35 cellular contexts compared by ENCODE assay signal in the genomic region with DNA sequence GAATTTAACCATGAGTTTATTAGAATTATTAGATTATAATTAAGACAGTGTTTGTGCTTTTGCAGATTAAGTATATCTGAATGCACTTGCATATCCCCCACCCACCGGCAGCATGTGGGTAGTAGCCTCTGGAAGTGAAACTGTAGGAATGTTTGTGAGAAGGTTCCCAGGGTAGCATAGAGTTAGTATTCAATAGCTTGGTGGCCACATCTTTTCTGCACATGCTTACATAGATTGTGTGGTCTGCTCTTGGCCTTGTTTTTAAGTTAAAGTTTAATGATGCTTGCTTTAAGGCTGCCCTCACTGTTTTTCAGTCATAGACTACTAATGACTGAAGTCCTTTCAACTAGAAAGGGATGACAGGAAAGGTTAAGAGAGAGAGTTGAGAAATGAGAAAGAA.
DNase-seq lines count a peak whose midpoint lies in the region; ATAC-seq, FAIRE-seq and TF ChIP-seq lines count a peak whose summit lies in the region.
"Had no signal": no experiment of that assay in that cellular context is flagged by ENCODE, and none has a peak within 500 bp of the region (broad histone marks: within the 10 kb centered on the region; RNA-seq: fewer than 3 reads in every experiment).

No MANE protein-coding gene starts in this region.

- H3K56ac ChIP-seq in H1 (replicated peaks; ENCODE audit: insufficient read length, low read depth, low read length): no peak overlapping the region

- H3K14ac ChIP-seq in H1 (ENCODE audit: insufficient read length): no peak overlapping the region

- no peak for FAIRE-seq in H1 (lab: Jason Lieb, UNC)
- FAIRE-seq: H54 had no signal

- POLR2A ChIA-PET in H1 (lab: Charles Lee; ENCODE audit: partially characterized antibody): no interaction called here

- no peak overlapping the region for H2BK12ac ChIP-seq in H1 (ENCODE audit: low read depth, low read length)

- no peak for ATAC-seq in Right ventricle myocardium superior (ENCODE audit: poor library complexity)
- no peak for ATAC-seq in HG02678 (IDR thresholded peaks at IDR 0.05; ENCODE audit: unreplicated experiment)
- no peak for ATAC-seq in HG03378 (IDR thresholded peaks at IDR 0.05; ENCODE audit: unreplicated experiment)
- ATAC-seq in GM18505 (IDR thresholded peaks at IDR 0.05; ENCODE audit: unreplicated experiment): no peak
- ATAC-seq: activated T-helper 17 cell treated with anti-CD3 and anti-CD28 coated beads, Interleukin-2, amount 50 U/mL, for 72 hours; lower lobe of right lung; mucosa of descending colon; natural killer cell; Panc1; stimulated activated memory B cell treated with anti-CD40 and anti-IgM and Interleukin-4, amounts not matched to agents 10 μg/mL and 1 μg/mL and 100 μg/mL, for 72 hours had no signal

- H3K79me2 ChIP-seq in H1 (ENCODE audit: control insufficient read depth in 1 of 2, insufficient read depth in 2 of 2, low read length in 2 of 2): peaks cover 0 to 36% of the 10 kb centered on the region in 2 experiments; a peak in 2 of 4 replicates

- H3K9me3 ChIP-seq in cardiac muscle cell (ENCODE audit: low read depth) (no peaks in the 10 kb centered on the region), H1 (ENCODE audit: insufficient read depth in 2 of 2, low read depth in 1 of 2, low read length in 1 of 2) (no peaks in the 10 kb centered on the region)
- H3K9me3 ChIP-seq: colonic mucosa, lower lobe of right lung, mucosa of descending colon, ovary had no signal

- no peaks in the 10 kb centered on the region for H3K27me3 ChIP-seq in cardiac muscle cell
- peaks cover 0 to 2% (median 0%) of the 10 kb centered on the region in 4 experiments; a peak in 1 of 7 replicates for H3K27me3 ChIP-seq in H1 (replicated peaks in 1 of 4; ENCODE audit: control insufficient read depth in 3 of 4, extremely low read depth in 1 of 4, insufficient read depth in 3 of 4, low read length in 3 of 4)
- H3K27me3 ChIP-seq: colonic mucosa, ovary had no signal

- H4K8ac ChIP-seq in H1 (ENCODE audit: extremely low read depth, insufficient read depth, low read length): no peak overlapping the region

- H3K79me1 ChIP-seq in H1 (ENCODE audit: low read depth, low read length): no peaks in the 10 kb centered on the region; the same call in 1 of the 2 replicates

- H2BK15ac ChIP-seq in H1 (ENCODE audit: low read length): no peak overlapping the region

- no peak overlapping the region for H2BK5ac ChIP-seq in H1 (ENCODE audit: low read depth, low read length)

- WGBS in H1 (ENCODE audit: extremely low coverage in 1 of 2, insufficient coverage in 1 of 2, insufficient read length in 1 of 2, insufficient replicate concordance in 2 of 2, low coverage in 1 of 2, low lambda C conversion rate in 2 of 2, missing lambda C conversion rate in 1 of 2), 2 experiments: 50% methylated on average over 1 of the region's 1 CpG; no CpG with 5 or more reads in 1 of the 2 experiments

- H3K9ac ChIP-seq in H1 (replicated peaks in 1 of 4; ENCODE audit: extremely low read depth in 1 of 4, low read depth in 3 of 4, low read length in 3 of 4): no peak overlapping the region

- no peaks in the 10 kb centered on the region for H4K20me1 ChIP-seq in H1 (replicated peaks in 1 of 2; ENCODE audit: control insufficient read depth in 1 of 2, insufficient read depth in 2 of 2, low read length in 2 of 2)

- no peak for TF ChIP-seq RAD21 in H1 (IDR thresholded peaks at IDR 0.05 in 1 of 2, conservative IDR thresholded peaks at IDR 0.05 in 1 of 2; ENCODE audit: low read depth in 2 of 2, low read length in 2 of 2)

- H3K4me1 ChIP-seq in cardiac muscle cell (ENCODE audit: low read depth): peaks cover 61% of the 10 kb centered on the region
- peaks cover 4 to 20% (median 17%) of the 10 kb centered on the region in 4 experiments; a peak in 6 of 7 replicates for H3K4me1 ChIP-seq in H1 (replicated peaks in 1 of 4; ENCODE audit: control insufficient read depth in 3 of 4, insufficient read depth in 4 of 4, low read length in 3 of 4)
- H3K4me1 ChIP-seq: colonic mucosa, lower lobe of right lung had no signal

- TF ChIP-seq POLR2A in H1 (IDR thresholded peaks at IDR 0.05; ENCODE audit: control extremely low read depth in 1 of 2, low read depth in 2 of 2, low read length in 2 of 2): no peak
- no peak for TF ChIP-seq POLR2A in GM18505 (IDR thresholded peaks at IDR 0.05; ENCODE audit: borderline replicate concordance, extremely low read depth, insufficient read depth, insufficient read length)

- no peaks in the 10 kb centered on the region for H3K23me2 ChIP-seq in H1 (ENCODE audit: low read depth, low read length)

- no peak overlapping the region for H2AK5ac ChIP-seq in H1 (ENCODE audit: low read depth, low read length)

- H2AFZ ChIP-seq in H1 (ENCODE audit: low read length): no peak overlapping the region

- no peak overlapping the region for H3K4me3 ChIP-seq in cardiac muscle cell
- H3K4me3 ChIP-seq in H1 (ENCODE audit: extremely low read depth in 1 of 4, insufficient read depth in 2 of 4, low read depth in 3 of 4, low read length in 4 of 4): no peak overlapping the region
- H3K4me3 ChIP-seq: colonic mucosa, lower lobe of right lung, mucosa of descending colon, ovary had no signal

- H2BK120ac ChIP-seq in H1 (replicated peaks; ENCODE audit: low read depth, low read length): no peak overlapping the region

- no peak overlapping the region for H3K27ac ChIP-seq in cardiac muscle cell
- no peak overlapping the region for H3K27ac ChIP-seq in H1 (ENCODE audit: low read depth, low read length)
- H3K27ac ChIP-seq: colonic mucosa, epithelial cell of prostate, lower lobe of right lung, ovary, VCaP had no signal

- TF ChIP-seq CTCF in cardiac muscle cell (IDR thresholded peaks at IDR 0.05; ENCODE audit: low read depth, low read length) (no peak), H1 (IDR thresholded peaks at IDR 0.05; ENCODE audit: control extremely low read depth in 1 of 3, insufficient read depth in 1 of 3, low read depth in 1 of 3, low read length in 3 of 3) (no peak)

- H3K18ac ChIP-seq in H1 (ENCODE audit: extremely low read depth, low read length): no peak overlapping the region

- no peak overlapping the region for H2BK20ac ChIP-seq in H1 (ENCODE audit: low read length)

- no peak overlapping the region for H3K23ac ChIP-seq in H1 (ENCODE audit: insufficient read length)

- CTCF ChIA-PET in H1 (lab: Charles Lee; ENCODE audit: partially characterized antibody): interaction anchor here (0.6 to 2.6 kb wide), 6 partner anchors 9 to 177 kb away, joined by 3 to 9 read pairs (median 5); no protein-coding TSS in a partner anchor

- peak overlapping the region; percentile 14 for H4K91ac ChIP-seq in H1 (replicated peaks; ENCODE audit: insufficient read length, low read length)

- H3K36me3 ChIP-seq in cardiac muscle cell (no peaks in the 10 kb centered on the region), H1 (ENCODE audit: control insufficient read depth in 2 of 4, insufficient read depth in 4 of 4, low read length in 3 of 4) (no peaks in the 10 kb centered on the region)
- H3K36me3 ChIP-seq: colonic mucosa, lower lobe of right lung, ovary had no signal

- no peak overlapping the region for H4K5ac ChIP-seq in H1 (ENCODE audit: insufficient read length, low read depth, low read length)

- DNase-seq in cardiac muscle cell (ENCODE audit: low read depth in 1 of 2, low spot score in 1 of 2) (peak; percentile 15 to 23), Right ventricle myocardium superior (no peak), H1 (ENCODE audit: low read depth in 1 of 2, low spot score in 2 of 2) (no peak), left kidney (ENCODE audit: low read depth, low spot score) (peak; percentile 23), DMS79 treated with DMSO at 0.1 percent for 48 hours (lab: John Stamatoyannopoulos, UW) (no peak)
- DNase-seq: activated CD4-positive, alpha-beta T cell treated with anti-CD3 and anti-CD28 coated beads for 4 hours; activated naive CD4-positive, alpha-beta T cell treated with anti-CD3 and anti-CD28 coated beads, Interleukin-2, amount 50 U/mL, for 16 hours; amniotic stem cell; Calu3; CD4-positive, CD25-positive, alpha-beta regulatory T cell; colonic mucosa; effector CD4-positive, alpha-beta T cell; glutamatergic neuron; islet precursor cell; Kasumi-1; lower lobe of right lung; mucosa of descending colon; MV-4-11; natural killer cell; NCI-H1436; NCI-H2081 treated with DMSO at 0.1 percent for 48 hours; NCI-H345; ovary; retina; substantia nigra; SW 1271 had no signal

- no peak overlapping the region for H3K4ac ChIP-seq in H1 (replicated peaks; ENCODE audit: insufficient read length, low read depth, low read length)

- H3K4me2 ChIP-seq in H1 (ENCODE audit: insufficient read depth in 1 of 2, low read depth in 2 of 2, low read length in 2 of 2): no peak overlapping the region

- intact Hi-C loops in Right ventricle myocardium superior (cut with DNase I): no loop called here

- TF ChIP-seq EP300 in H1 (IDR thresholded peaks at IDR 0.05; ENCODE audit: borderline replicate concordance in 1 of 2, low read depth in 2 of 2, low read length in 2 of 2): no peak

TF ChIP-seq in H1, 55 proteins besides CTCF, POLR2A, EP300 and RAD21:
- no peak for TF ChIP-seq JUND (IDR thresholded peaks at IDR 0.05; ENCODE audit: low read length)
- peak; percentile 28; the same call in 1 of the 2 replicates for TF ChIP-seq TEAD4 (IDR thresholded peaks at IDR 0.05; ENCODE audit: low read depth, low read length)

Comparison
In these comparisons a context has a peak if more than half of its experiments do, and no peak if none do; other contexts are left out.
1. DNase-seq: peak in cardiac muscle cell (2 of 2) and left kidney (single experiment); none in Right ventricle myocardium superior (single experiment), H1 (0 of 2) and DMS79 treated with DMSO at 0.1 percent for 48 hours (single experiment).